ENCODE assay signal across 9 cellular contexts in the genomic region with DNA sequence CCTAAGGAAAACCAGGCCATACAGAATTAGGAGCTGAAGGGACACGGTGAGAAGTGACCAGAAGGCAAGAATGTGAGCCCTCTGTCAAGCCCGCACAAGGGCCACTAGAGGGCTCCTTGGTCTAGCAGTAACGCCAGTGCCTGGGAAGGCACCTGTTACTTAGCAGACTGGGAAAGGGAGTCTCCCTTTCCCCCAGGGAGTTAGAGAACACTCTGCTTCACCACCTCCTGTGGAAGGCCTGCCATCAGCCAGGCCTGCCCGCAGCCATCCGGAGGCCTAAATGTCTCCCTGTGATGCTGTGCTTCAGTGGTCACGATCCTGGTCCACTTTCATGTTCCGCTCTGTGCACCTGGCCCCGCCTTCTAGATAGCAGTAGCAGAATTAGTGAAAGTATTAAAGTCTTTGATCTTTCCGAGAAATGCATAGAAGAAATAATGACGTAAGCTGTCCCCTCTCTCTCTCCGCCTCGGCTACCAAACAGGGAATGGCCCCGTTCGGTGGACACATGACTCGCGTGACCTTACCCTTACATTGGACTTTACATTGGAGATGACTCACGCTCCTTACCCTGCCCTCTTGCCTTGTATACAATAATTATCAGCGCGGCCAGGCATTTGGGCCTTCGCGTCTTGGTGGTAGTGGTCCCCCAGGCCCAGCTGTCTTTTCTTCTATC. TPM values are rescaled to one million over a fixed set of nuclear protein-coding genes. Genes with fewer than 3 reads are reported as not detected.
DNase-seq lines count a peak whose midpoint lies in the region; ATAC-seq, FAIRE-seq and TF ChIP-seq lines count a peak whose summit lies in the region.
"Had no signal": no experiment of that assay in that cellular context is flagged by ENCODE, and none has a peak within 500 bp of the region (broad histone marks: within the 10 kb centered on the region; RNA-seq: fewer than 3 reads in every experiment).

No MANE protein-coding gene starts in this region.

- no peak for TF ChIP-seq POLR2A in GM12891 (IDR thresholded peaks at IDR 0.05; ENCODE audit: low read depth, low read length)
- no peak for TF ChIP-seq POLR2A in spleen (IDR thresholded peaks at IDR 0.05)

- intact Hi-C loops in right cardiac atrium (cut with DNase I) (no loop called here), spleen (cut with DNase I; ENCODE audit: low total_unique reads) (no loop called here), aorta (cut with DNase I) (no loop called here)

- peak in 10 of 11 experiments; percentile 46 to 78 (median 67) for TF ChIP-seq CTCF in spleen (IDR thresholded peaks at IDR 0.05 in 8 of 11, conservative IDR thresholded peaks at IDR 0.05 in 3 of 11)

- H3K4me1 ChIP-seq in right cardiac atrium (ENCODE audit: control insufficient read depth, insufficient read depth, low read length) (no peaks in the 10 kb centered on the region), spleen (peaks cover 0 to 5% (median 0%) of the 10 kb centered on the region in 6 donors), aorta (ENCODE audit: control insufficient read depth in 1 of 2, insufficient read depth in 2 of 2, low read length in 2 of 2) (no peaks in the 10 kb centered on the region)

- peak; percentile 21 to 53 for DNase-seq in AML-193 (lab: John Stamatoyannopoulos, UW)
- DNase-seq in GM12891 (ENCODE audit: insufficient read length, low spot score): no peak
- DNase-seq in NCI-H345 treated with DMSO at 0.1 percent for 48 hours (lab: John Stamatoyannopoulos, UW; ENCODE audit: unreplicated experiment): peak; percentile 52
- peak; percentile 16 for DNase-seq in activated T-helper 9 cell treated with anti-CD3 and anti-CD28 coated beads, Interleukin-2, amount 50 U/mL, for 16 hours (ENCODE audit: low read depth)
- DNase-seq in right cardiac atrium: peak in 2 of 3 donors; percentile 66 to 78
- DNase-seq in spleen: peak; percentile 78
- no peak for DNase-seq in aorta

- no peaks in the 10 kb centered on the region for H3K36me3 ChIP-seq in spleen
- no peaks in the 10 kb centered on the region for H3K36me3 ChIP-seq in aorta (ENCODE audit: control insufficient read depth in 1 of 2, insufficient read depth in 2 of 2, low read length in 1 of 2)

- 62% methylated on average over 21 of the region's 21 CpGs for WGBS in right cardiac atrium
- 60 to 71% (median 61%) methylated on average over 21 of the region's 21 CpGs for WGBS in spleen, 5 donors
- WGBS in aorta, 2 donors: 67% methylated on average over 21 of the region's 21 CpGs

- ATAC-seq in right cardiac atrium (no peak), HG03342 (IDR thresholded peaks at IDR 0.05; ENCODE audit: unreplicated experiment) (no peak), aorta (ENCODE audit: low FRiP score) (no peak)

- no peaks in the 10 kb centered on the region for H3K9me3 ChIP-seq in right cardiac atrium (ENCODE audit: control insufficient read depth, low read length)
- H3K9me3 ChIP-seq in spleen: no peaks in the 10 kb centered on the region
- no peaks in the 10 kb centered on the region for H3K9me3 ChIP-seq in aorta (ENCODE audit: control insufficient read depth, low read length)

- H3K27me3 ChIP-seq in right cardiac atrium (ENCODE audit: control insufficient read depth, insufficient read depth): no peaks in the 10 kb centered on the region
- peaks cover 0 to 44% (median 0%) of the 10 kb centered on the region in 7 donors for H3K27me3 ChIP-seq in spleen (replicated peaks in 1 of 7)
- H3K27me3 ChIP-seq in aorta (ENCODE audit: control insufficient read depth in 1 of 2, insufficient read depth in 2 of 2, low read length in 1 of 2): no peaks in the 10 kb centered on the region

- FAIRE-seq in GM12891 (lab: Jason Lieb, UNC): peak; percentile 62

- H3K27ac ChIP-seq in right cardiac atrium (ENCODE audit: low read length) (no peak overlapping the region), spleen (no peak overlapping the region), aorta (ENCODE audit: low read depth in 1 of 2, low read length in 2 of 2) (no peak overlapping the region)

- no peak overlapping the region for H3K4me3 ChIP-seq in right cardiac atrium (ENCODE audit: low read length)
- no peak overlapping the region for H3K4me3 ChIP-seq in spleen
- H3K4me3 ChIP-seq in aorta (ENCODE audit: low read length in 2 of 2): no peak overlapping the region

TF ChIP-seq in GM12891, 5 proteins besides CTCF, POLR2A, EP300 and RAD21:
- TF ChIP-seq SPI1 (IDR thresholded peaks at IDR 0.05; ENCODE audit: low read depth, low read length) (no peak), POLR2AphosphoS5 (IDR thresholded peaks at IDR 0.05; ENCODE audit: low read depth, low read length) (no peak), PAX5 (IDR thresholded peaks at IDR 0.05; ENCODE audit: insufficient read depth, low read length, severe bottlenecking) (no peak), POU2F2 (IDR thresholded peaks at IDR 0.05; ENCODE audit: low read depth, low read length) (no peak), TAF1 (IDR thresholded peaks at IDR 0.05; ENCODE audit: low read depth, low read length) (no peak)
TF ChIP-seq in GM12891: peak in this region for 0.

RNA-seq across cellular contexts. Expression of gene GSTP1, which starts 10.7 kb away (rescaled TPM):
- polyA plus RNA-seq in GM12891 (2012; ENCODE audit: low read depth, missing spikeins): 813 TPM
- total RNA-seq in right cardiac atrium: 100 to 1,000 TPM; 323 to 411 (median 377) TPM
- polyA plus RNA-seq in right cardiac atrium: 501 TPM
- 100 to 1,000 TPM; 211 to 338 (median 275) TPM for total RNA-seq in spleen
- polyA plus RNA-seq in spleen: 100 to 1,000 TPM; 310 to 399 (median 343) TPM
- 100 to 1,000 TPM; 371 to 432 TPM for total RNA-seq in aorta
- polyA plus RNA-seq in aorta: 100 to 1,000 TPM; 559 to 782 TPM

RNA-seq across cellular contexts. Expression of gene NDUFV1, which starts 33.9 kb away (rescaled TPM):
- polyA plus RNA-seq in GM12891 (2012; ENCODE audit: low read depth, missing spikeins): 214 TPM
- 100 to 1,000 TPM; 375 to 462 (median 435) TPM for total RNA-seq in right cardiac atrium
- 380 TPM for polyA plus RNA-seq in right cardiac atrium
- 100 to 1,000 TPM; 145 to 258 (median 185) TPM for total RNA-seq in spleen
- 100 to 1,000 TPM; 132 to 257 (median 213) TPM for polyA plus RNA-seq in spleen
- total RNA-seq in aorta: 100 to 1,000 TPM; 113 to 123 TPM
- 100 to 1,000 TPM; 104 to 295 TPM for polyA plus RNA-seq in aorta

RNA-seq across cellular contexts. Expression of gene CABP2, which starts 49.6 kb away (rescaled TPM):
- not detected for polyA plus RNA-seq in GM12891 (2012; ENCODE audit: low read depth, missing spikeins)
- total RNA-seq in right cardiac atrium (not detected), spleen (not detected), aorta (not detected)
- polyA plus RNA-seq in right cardiac atrium (not detected), spleen (not detected), aorta (not detected)
- total RNA-seq: glomerular endothelial cell had no signal

RNA-seq across cellular contexts. Expression of gene NUDT8, which starts 56.9 kb away (rescaled TPM):
- polyA plus RNA-seq in GM12891 (2012; ENCODE audit: low read depth, missing spikeins): 5.8 TPM
- 100 to 1,000 TPM in 1 of 4 donors, 10 to 100 TPM in 3; 45.6 to 105 (median 79.6) TPM for total RNA-seq in right cardiac atrium
- 121 TPM for polyA plus RNA-seq in right cardiac atrium
- total RNA-seq in spleen: 1 to 10 TPM; 2.7 to 7.9 (median 5.8) TPM
- polyA plus RNA-seq in spleen: 1 to 10 TPM; 5.4 to 9.2 (median 6.5) TPM
- total RNA-seq in aorta: 1 to 10 TPM; 4.6 to 6.8 TPM
- 1 to 10 TPM; 4.1 to 9.5 TPM for polyA plus RNA-seq in aorta

Comparison
In these comparisons a context has a peak if more than half of its experiments do, and no peak if none do; other contexts are left out.
1. DNase-seq: peak in AML-193 (2 of 2), NCI-H345 treated with DMSO at 0.1 percent for 48 hours (single experiment), activated T-helper 9 cell treated with anti-CD3 and anti-CD28 coated beads, Interleukin-2, amount 50 U/mL, for 16 hours (single experiment), right cardiac atrium (2 of 3) and spleen (single experiment); none in GM12891 (single experiment) and aorta (0 of 2).